1 cellular context compared by ENCODE assay signal in genomic region chr2:233803994-233804393, GRCh38.
TF ChIP-seq lines count a peak whose summit lies in the region.

No MANE protein-coding gene starts in this region.

TF ChIP-seq in K562, 482 proteins besides CTCF, POLR2A, EP300 and RAD21:
- TF ChIP-seq POLR2AphosphoS2 (IDR thresholded peaks at IDR 0.05; ENCODE audit: low read length) (no peak), HES1 (IDR thresholded peaks at IDR 0.05; ENCODE audit: low read depth) (no peak), ETS1 (conservative IDR thresholded peaks at IDR 0.05; ENCODE audit: control insufficient read depth, low read depth, low read length) (no peak), TFE3 (CRISPR knock-in tag; IDR thresholded peaks at IDR 0.05) (0 out of 2 replicates have a peak, but pooled peaks have one; percentile 7)
TF ChIP-seq in K562: peak in this region for 1.
